20 cellular contexts compared by ENCODE assay signal in the genomic region with DNA sequence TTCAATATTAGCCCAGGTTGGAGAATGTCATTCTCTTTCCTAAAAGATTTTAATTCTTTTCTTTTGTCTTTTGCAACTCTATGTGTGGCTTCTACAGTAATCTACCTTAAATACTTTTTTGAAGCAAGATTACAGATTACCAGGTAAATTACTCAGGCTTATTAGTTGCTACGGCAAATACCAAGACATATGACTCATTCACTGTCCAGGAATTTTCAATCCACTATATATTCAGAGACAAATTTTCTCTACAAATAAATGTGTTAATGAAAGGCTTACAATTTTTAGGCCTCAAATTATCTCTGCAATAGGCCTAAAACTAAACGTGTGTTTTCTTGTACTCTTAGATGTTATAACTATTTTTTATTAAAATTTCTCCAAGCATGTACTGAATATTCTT.
DNase-seq lines count a peak whose midpoint lies in the region; ATAC-seq and TF ChIP-seq lines count a peak whose summit lies in the region.
"Had no signal": no experiment of that assay in that cellular context is flagged by ENCODE, and none has a peak within 500 bp of the region (broad histone marks: within the 10 kb centered on the region; RNA-seq: fewer than 3 reads in every experiment).

No MANE protein-coding gene starts in this region.

- WGBS in heart right ventricle, 2 donors = 89 to 90% methylated on average over 2 of the region's 2 CpGs
- WGBS in spleen, 5 donors = 85 to 92% (median 91%) methylated on average over 2 of the region's 2 CpGs

- TF ChIP-seq POLR2A in spleen (IDR thresholded peaks at IDR 0.05) = no peak

- H3K9me3 ChIP-seq in heart right ventricle (no peaks in the 10 kb centered on the region), spleen (no peaks in the 10 kb centered on the region)
- H3K9me3 ChIP-seq: pancreas, sigmoid colon had no signal

- no peak for DNase-seq in heart right ventricle
- no peak for DNase-seq in left cardiac atrium
- DNase-seq in astrocyte of the hippocampus (ENCODE audit: low read depth, low spot score) = peak; percentile 24
- DNase-seq in kidney epithelial cell (ENCODE audit: low read depth) = peak; percentile 14
- no peak for DNase-seq in spleen
- no peak for DNase-seq in GM13976 (ENCODE audit: low spot score)
- DNase-seq in medulla oblongata (ENCODE audit: extremely low spot score) = no peak
- DNase-seq: activated CD4-positive, alpha-beta T cell treated with anti-CD3 and anti-CD28 coated beads for 1 hour; activated naive CD4-positive, alpha-beta T cell treated with anti-CD3 and anti-CD28 coated beads, Interleukin-2, amount 10 ng/mL, durations not matched to agents 7 days and 5 days; activated T-cell treated with anti-CD3 and anti-CD28 coated beads, Interleukin-2, amount 50 U/mL, for 72 hours; natural killer cell; NCI-H1048; NCI-H2029 treated with DMSO at 0.1 percent for 48 hours; NCI-H446 treated with DMSO at 0.1 percent for 48 hours; stimulated activated CD4-positive, alpha-beta T cell treated with anti-CD3 and anti-CD28 coated beads, Interleukin-1b, Interleukin-23, amount 100 ng/mL, for 48 hours had no signal

- in situ Hi-C loops in GM13976 (cut with MboI; ENCODE audit: low sequenced_read_pairs, unreplicated experiment) = no loop called here

- H3K27me3 ChIP-seq in heart right ventricle (no peaks in the 10 kb centered on the region), kidney epithelial cell (ENCODE audit: control insufficient read depth, insufficient read depth, low read length) (no peaks in the 10 kb centered on the region), spleen (replicated peaks in 1 of 7) (no peaks in the 10 kb centered on the region)
- H3K27me3 ChIP-seq: pancreas, sigmoid colon had no signal

- TF ChIP-seq CTCF in heart right ventricle (IDR thresholded peaks at IDR 0.05) (no peak), kidney epithelial cell (IDR thresholded peaks at IDR 0.05; ENCODE audit: insufficient read depth, low read length, poor library complexity, severe bottlenecking) (no peak), spleen (IDR thresholded peaks at IDR 0.05 in 8 of 11, conservative IDR thresholded peaks at IDR 0.05 in 3 of 11) (no peak), GM13976 (IDR thresholded peaks at IDR 0.05; ENCODE audit: borderline replicate concordance, control extremely low read depth, extremely low read depth, insufficient read depth, missing control alignments) (no peak)

- ATAC-seq in heart right ventricle (no peak), left cardiac atrium (no peak), HG03442 (IDR thresholded peaks at IDR 0.05; ENCODE audit: unreplicated experiment) (no peak)
- ATAC-seq: activated T-cell treated with anti-CD3 and anti-CD28 coated beads, Interleukin-2, amount 50 U/mL, for 72 hours; natural killer cell; stimulated activated memory B cell treated with anti-CD40 and anti-IgM and Interleukin-4, amounts not matched to agents 10 μg/mL and 1 μg/mL and 100 μg/mL, for 72 hours had no signal

- H3K4me3 ChIP-seq in heart right ventricle (no peak overlapping the region), kidney epithelial cell (ENCODE audit: low read depth, low read length) (no peak overlapping the region), spleen (no peak overlapping the region)
- H3K4me3 ChIP-seq: pancreas, sigmoid colon had no signal

- H3K36me3 ChIP-seq in heart right ventricle (no peaks in the 10 kb centered on the region), kidney epithelial cell (ENCODE audit: control insufficient read depth, insufficient read depth, low read length) (no peaks in the 10 kb centered on the region), spleen (no peaks in the 10 kb centered on the region)
- H3K36me3 ChIP-seq: pancreas, sigmoid colon had no signal

- H3K4me1 ChIP-seq in heart right ventricle (peaks cover 0 to 51% (median 29%) of the 10 kb centered on the region in 9 donors), spleen (peaks cover 0 to 19% (median 14%) of the 10 kb centered on the region in 6 donors)

- H3K27ac ChIP-seq in heart right ventricle (peak overlapping the region in 8 of 10 donors; percentile 5 to 81 (median 70)), spleen (peak overlapping the region in 7 of 8 donors; percentile 53 to 74 (median 63))
- H3K27ac ChIP-seq: C4-2B, pancreas had no signal

- intact Hi-C loops in heart right ventricle (cut with DNase I) (loop anchor here in 3 of 10 donors (5.0 to 10.0 kb wide), 4 partner anchors 48 to 145 kb away; no protein-coding TSS in a partner anchor), left cardiac atrium (cut with DNase I) (no loop called here), spleen (cut with DNase I; ENCODE audit: low total_unique reads) (no loop called here)

Comparison
In these comparisons a context has a peak if more than half of its experiments do, and no peak if none do; other contexts are left out.
1. DNase-seq: peak in astrocyte of the hippocampus (single experiment) and kidney epithelial cell (single experiment); none in heart right ventricle (0 of 2), left cardiac atrium (single experiment), spleen (single experiment), GM13976 (single experiment) and medulla oblongata (single experiment).